8 cellular contexts compared by ENCODE assay signal in genomic region chr3:47162695-47163022, GRCh38. TPM values are rescaled to one million over a fixed set of nuclear protein-coding genes. Genes with fewer than 3 reads are reported as not detected.
DNase-seq lines count a peak whose midpoint lies in the region; ATAC-seq and TF ChIP-seq lines count a peak whose summit lies in the region.

No MANE protein-coding gene starts in this region.

- ATAC-seq in left cardiac atrium: no peak
- no peak for ATAC-seq in activated naive CD4-positive, alpha-beta T cell treated with anti-CD3 and anti-CD28 coated beads, Interleukin-2, amount 50 U/mL, for 72 hours
- no peak for ATAC-seq in sciatic nerve

- TF ChIP-seq CTCF in left ventricle myocardium inferior (IDR thresholded peaks at IDR 0.05; ENCODE audit: borderline replicate concordance) (no peak), GM10248 (IDR thresholded peaks at IDR 0.05; ENCODE audit: control extremely low read depth, extremely low read depth, low read depth, missing control alignments) (no peak)

- intact Hi-C loops in left ventricle myocardium inferior (cut with micrococcal nuclease): no loop called here
- intact Hi-C loops in left cardiac atrium (cut with DNase I): loop anchor here in 1 of 2 donors (10.0 kb wide), 1 partner anchor 122 kb away; the partner anchor contains the start of genes KIF9 and KLHL18
- intact Hi-C loops in sciatic nerve (cut with DNase I): no loop called here

- H3K27me3 ChIP-seq in left ventricle myocardium inferior (ENCODE audit: low read depth): no peaks in the 10 kb centered on the region
- no peaks in the 10 kb centered on the region for H3K27me3 ChIP-seq in iPS-20b (ENCODE audit: insufficient read depth, low read length)
- no peaks in the 10 kb centered on the region for H3K27me3 ChIP-seq in subcutaneous abdominal adipose tissue (ENCODE audit: control insufficient read depth in 5 of 5, insufficient read depth in 4 of 5, low read length in 5 of 5)

- H3K27ac ChIP-seq in left ventricle myocardium inferior (replicated peaks) (peak overlapping the region; percentile 96), iPS-20b (ENCODE audit: low read length) (peak overlapping the region; percentile 96), subcutaneous abdominal adipose tissue (ENCODE audit: low read depth, low read length) (peak overlapping the region; percentile 94)

- peaks cover 19 to 29% of the 10 kb centered on the region in 2 donors for H3K36me3 Mint-ChIP-seq in activated naive CD4-positive, alpha-beta T cell treated with anti-CD3 and anti-CD28 coated beads, Interleukin-2, amount 50 U/mL, for 72 hours

- H3K9ac ChIP-seq in iPS-20b (ENCODE audit: low read depth, low read length): peak overlapping the region; percentile 93
- peak overlapping the region; percentile 81 to 98 (median 97) for H3K9ac ChIP-seq in subcutaneous abdominal adipose tissue (ENCODE audit: low read length in 5 of 5)

- H3K4me1 ChIP-seq in left ventricle myocardium inferior (peaks cover 85% of the 10 kb centered on the region), iPS-20b (ENCODE audit: insufficient read depth, low read length) (peaks cover 22% of the 10 kb centered on the region), subcutaneous abdominal adipose tissue (ENCODE audit: control insufficient read depth in 5 of 5, insufficient read depth in 5 of 5, low read length in 5 of 5) (peaks cover 1 to 54% (median 51%) of the 10 kb centered on the region in 5 donors)

- H3K36me3 ChIP-seq in left ventricle myocardium inferior (no peaks in the 10 kb centered on the region), iPS-20b (ENCODE audit: insufficient read depth, low read depth, low read length) (no peaks in the 10 kb centered on the region), subcutaneous abdominal adipose tissue (ENCODE audit: control insufficient read depth in 5 of 5, insufficient read depth in 5 of 5, low read length in 5 of 5) (no peaks in the 10 kb centered on the region)

- no peaks in the 10 kb centered on the region for H3K9me3 ChIP-seq in left ventricle myocardium inferior (replicated peaks)
- no peaks in the 10 kb centered on the region for H3K9me3 ChIP-seq in iPS-20b (ENCODE audit: insufficient read depth, low read depth, low read length)
- no peaks in the 10 kb centered on the region for H3K9me3 ChIP-seq in subcutaneous abdominal adipose tissue (ENCODE audit: control insufficient read depth in 5 of 5, low read length in 5 of 5)

- no peaks in the 10 kb centered on the region for H3K9me3 Mint-ChIP-seq in activated naive CD4-positive, alpha-beta T cell treated with anti-CD3 and anti-CD28 coated beads, Interleukin-2, amount 50 U/mL, for 72 hours

- DNase-seq in left ventricle myocardium inferior (no peak), left cardiac atrium (no peak), anterior cingulate cortex (lab: John Stamatoyannopoulos, UW) (no peak), GM10248 (ENCODE audit: extremely low spot score) (no peak), sciatic nerve (ENCODE audit: low spot score) (no peak)
- no peak for DNase-seq in activated naive CD4-positive, alpha-beta T cell treated with anti-CD3 and anti-CD28 coated beads, Interleukin-2, amount 50 U/mL, for 72 hours (ENCODE audit: low spot score in 2 of 2)

- POLR2A ChIA-PET in GM10248 (lab: Yijun Ruan, JAX): no interaction called here

- H3K4me3 ChIP-seq in left ventricle myocardium inferior (peak overlapping the region; percentile 94), iPS-20b (ENCODE audit: low read length) (peak overlapping the region; percentile 93), subcutaneous abdominal adipose tissue (ENCODE audit: low read depth in 1 of 5, low read length in 5 of 5) (peak overlapping the region; percentile 81 to 90 (median 87))

- peak overlapping the region; percentile 94 to 100 for H3K27ac Mint-ChIP-seq in activated naive CD4-positive, alpha-beta T cell treated with anti-CD3 and anti-CD28 coated beads, Interleukin-2, amount 50 U/mL, for 72 hours

- CTCF ChIA-PET in GM10248 (lab: Yijun Ruan, JAX): interaction anchor here (1.3 to 2.6 kb wide), 2 partner anchors 13 to 80 kb away, joined by 3 to 10 read pairs; no protein-coding TSS in a partner anchor

RNA-seq across cellular contexts. Expression of gene SETD2, which starts 1.3 kb away (rescaled TPM):
- total RNA-seq in left ventricle myocardium inferior (26.4 TPM), left cardiac atrium (10 to 100 TPM; 24.8 to 31.3 TPM), sciatic nerve (68.3 TPM)
- total RNA-seq in activated naive CD4-positive, alpha-beta T cell treated with anti-CD3 and anti-CD28 coated beads, Interleukin-2, amount 50 U/mL, for 72 hours: 10 to 100 TPM; 35.3 to 42.0 TPM
